ENCODE assay signal across 11 cellular contexts in genomic region chr10:22647244-22647643, GRCh38.
DNase-seq lines count a peak whose midpoint lies in the region; ATAC-seq and TF ChIP-seq lines count a peak whose summit lies in the region.
"Had no signal": no experiment of that assay in that cellular context is flagged by ENCODE, and none has a peak within 500 bp of the region (broad histone marks: within the 10 kb centered on the region; RNA-seq: fewer than 3 reads in every experiment).

No MANE protein-coding gene starts in this region.

- peaks cover 88% of the 10 kb centered on the region for H3K4me1 Mint-ChIP-seq in activated CD4-positive, alpha-beta T cell treated with anti-CD3 and anti-CD28 coated beads for 36 hours
- H3K4me1 Mint-ChIP-seq in activated CD4-positive, alpha-beta memory T cell treated with anti-CD3 and anti-CD28 coated beads for 36 hours (ENCODE audit: low read depth), result peaks cover 91% of the 10 kb centered on the region
- peaks cover 85% of the 10 kb centered on the region for H3K4me1 Mint-ChIP-seq in stimulated activated effector memory CD8-positive, alpha-beta T cell treated with anti-CD3 and anti-CD28 coated beads, Interleukin-12 subunit alpha, Interleukin-12 subunit beta, amount 100 ng/mL, for 72 hours

- TF ChIP-seq POLR2A in thyroid gland (IDR thresholded peaks at IDR 0.05), result no peak

- H3K36me3 ChIP-seq in thyroid gland, result no peaks in the 10 kb centered on the region
- H3K36me3 ChIP-seq: gastrocnemius medialis had no signal

- peak overlapping the region; percentile 8 for H3K4me3 Mint-ChIP-seq in activated CD4-positive, alpha-beta T cell treated with anti-CD3 and anti-CD28 coated beads for 36 hours
- H3K4me3 Mint-ChIP-seq in activated CD4-positive, alpha-beta memory T cell treated with anti-CD3 and anti-CD28 coated beads for 36 hours, result peak overlapping the region; percentile 49
- H3K4me3 Mint-ChIP-seq in stimulated activated effector memory CD8-positive, alpha-beta T cell treated with anti-CD3 and anti-CD28 coated beads, Interleukin-12 subunit alpha, Interleukin-12 subunit beta, amount 100 ng/mL, for 72 hours, result peak overlapping the region; percentile 81

- CTCF ChIA-PET in activated CD4-positive, alpha-beta T cell treated with anti-CD3 and anti-CD28 coated beads for 36 hours (lab: Charles Lee), result interaction anchor here (0.9 to 1.6 kb wide), 4 partner anchors 9 to 342 kb away, joined by 3 to 10 read pairs (median 5); no protein-coding TSS in a partner anchor
- CTCF ChIA-PET in activated CD4-positive, alpha-beta memory T cell treated with anti-CD3 and anti-CD28 coated beads for 36 hours (lab: Charles Lee), result interaction anchor here (1.5 kb wide), 1 partner anchor 18 kb away, joined by 5 read pairs; no protein-coding TSS in a partner anchor

- H3K9me3 Mint-ChIP-seq in activated CD4-positive, alpha-beta T cell treated with anti-CD3 and anti-CD28 coated beads for 36 hours (ENCODE audit: low read depth), result no peaks in the 10 kb centered on the region
- H3K9me3 Mint-ChIP-seq in activated CD4-positive, alpha-beta memory T cell treated with anti-CD3 and anti-CD28 coated beads for 36 hours, result no peaks in the 10 kb centered on the region
- H3K9me3 Mint-ChIP-seq in stimulated activated effector memory CD8-positive, alpha-beta T cell treated with anti-CD3 and anti-CD28 coated beads, Interleukin-12 subunit alpha, Interleukin-12 subunit beta, amount 100 ng/mL, for 72 hours, result no peaks in the 10 kb centered on the region

- no peaks in the 10 kb centered on the region for H3K27me3 Mint-ChIP-seq in activated CD4-positive, alpha-beta T cell treated with anti-CD3 and anti-CD28 coated beads for 36 hours
- H3K27me3 Mint-ChIP-seq in activated CD4-positive, alpha-beta memory T cell treated with anti-CD3 and anti-CD28 coated beads for 36 hours, result no peaks in the 10 kb centered on the region

- DNase-seq in activated CD4-positive, alpha-beta T cell treated with anti-CD3 and anti-CD28 coated beads for 36 hours, result no peak
- DNase-seq in activated CD4-positive, alpha-beta T cell treated with anti-CD3 and anti-CD28 coated beads, Interleukin-2, amount 50 U/mL, for 48 hours, result no peak
- no peak for DNase-seq in activated CD4-positive, alpha-beta memory T cell treated with anti-CD3 and anti-CD28 coated beads for 36 hours
- peak; percentile 25 for DNase-seq in fibroblast of pulmonary artery (ENCODE audit: low read depth)
- no peak for DNase-seq in stimulated activated effector memory CD8-positive, alpha-beta T cell treated with anti-CD3 and anti-CD28 coated beads, Interleukin-12 subunit alpha, Interleukin-12 subunit beta, amount 100 ng/mL, for 72 hours (ENCODE audit: low spot score in 2 of 2)
- no peak for DNase-seq in thyroid gland
- DNase-seq: gastrocnemius medialis, NCI-H2029, psoas muscle had no signal

- peak overlapping the region; percentile 93 for H3K27ac Mint-ChIP-seq in activated CD4-positive, alpha-beta T cell treated with anti-CD3 and anti-CD28 coated beads for 36 hours
- peak overlapping the region; percentile 95 for H3K27ac Mint-ChIP-seq in activated CD4-positive, alpha-beta memory T cell treated with anti-CD3 and anti-CD28 coated beads for 36 hours
- H3K27ac Mint-ChIP-seq in stimulated activated effector memory CD8-positive, alpha-beta T cell treated with anti-CD3 and anti-CD28 coated beads, Interleukin-12 subunit alpha, Interleukin-12 subunit beta, amount 100 ng/mL, for 72 hours, result peak overlapping the region; percentile 91

- H3K9me3 ChIP-seq in thyroid gland, result no peaks in the 10 kb centered on the region
- H3K9me3 ChIP-seq: gastrocnemius medialis, psoas muscle had no signal

- intact Hi-C loops in activated CD4-positive, alpha-beta T cell treated with anti-CD3 and anti-CD28 coated beads for 36 hours (cut with DNase I, micrococcal nuclease), result loop anchor here in 1 of 2 experiments (5.0 kb wide), 1 partner anchor 35 kb away; no protein-coding TSS in a partner anchor
- intact Hi-C loops in activated CD4-positive, alpha-beta memory T cell treated with anti-CD3 and anti-CD28 coated beads for 36 hours (cut with micrococcal nuclease), result no loop called here
- intact Hi-C loops in thyroid gland (cut with DNase I), result no loop called here

- H3K27me3 ChIP-seq in thyroid gland, result no peaks in the 10 kb centered on the region
- H3K27me3 ChIP-seq: gastrocnemius medialis had no signal

- H3K4me1 ChIP-seq in thyroid gland, result peaks cover 9 to 14% of the 10 kb centered on the region in 2 donors

- WGBS in thyroid gland, 2 donors, result 77 to 85% methylated on average over 5 of the region's 5 CpGs

- no peak for ATAC-seq in activated CD4-positive, alpha-beta T cell treated with anti-CD3 and anti-CD28 coated beads for 36 hours
- no peak for ATAC-seq in stimulated activated effector memory CD8-positive, alpha-beta T cell treated with anti-CD3 and anti-CD28 coated beads, Interleukin-12 subunit alpha, Interleukin-12 subunit beta, amount 100 ng/mL, for 72 hours
- ATAC-seq in HG03175 (IDR thresholded peaks at IDR 0.05; ENCODE audit: unreplicated experiment), result no peak
- no peak for ATAC-seq in HG03342 (IDR thresholded peaks at IDR 0.05; ENCODE audit: unreplicated experiment)
- ATAC-seq: gastrocnemius medialis, psoas muscle had no signal

- H3K4me3 ChIP-seq in fibroblast of pulmonary artery (replicated peaks; ENCODE audit: low read depth, low read length) (no peak overlapping the region), thyroid gland (replicated peaks in 1 of 3) (no peak overlapping the region)
- H3K4me3 ChIP-seq: gastrocnemius medialis, psoas muscle had no signal

- peak overlapping the region in 1 of 3 donors; percentile 30 for H3K27ac ChIP-seq in thyroid gland

- POLR2A ChIA-PET in activated CD4-positive, alpha-beta T cell treated with anti-CD3 and anti-CD28 coated beads for 36 hours (lab: Charles Lee), result interaction anchor here (1.6 kb wide), 1 partner anchor 17 kb away, joined by 8 read pairs; no protein-coding TSS in a partner anchor
- POLR2A ChIA-PET in activated CD4-positive, alpha-beta memory T cell treated with anti-CD3 and anti-CD28 coated beads for 36 hours (lab: Charles Lee), result interaction anchor here (2.8 to 4.6 kb wide), 2 partner anchors 16 to 35 kb away, joined by 13 to 29 read pairs; no protein-coding TSS in a partner anchor

- H3K36me3 Mint-ChIP-seq in activated CD4-positive, alpha-beta T cell treated with anti-CD3 and anti-CD28 coated beads for 36 hours (ENCODE audit: low read depth), result peaks cover 19% of the 10 kb centered on the region
- H3K36me3 Mint-ChIP-seq in activated CD4-positive, alpha-beta memory T cell treated with anti-CD3 and anti-CD28 coated beads for 36 hours, result peaks cover 7% of the 10 kb centered on the region
- H3K36me3 Mint-ChIP-seq in stimulated activated effector memory CD8-positive, alpha-beta T cell treated with anti-CD3 and anti-CD28 coated beads, Interleukin-12 subunit alpha, Interleukin-12 subunit beta, amount 100 ng/mL, for 72 hours, result peaks cover 44% of the 10 kb centered on the region

- TF ChIP-seq CTCF in fibroblast of pulmonary artery (IDR thresholded peaks at IDR 0.05; ENCODE audit: low read length, missing control alignments), result no peak
- TF ChIP-seq CTCF in thyroid gland (IDR thresholded peaks at IDR 0.05), result no peak

Comparison
In these comparisons a context has a peak if more than half of its experiments do, and no peak if none do; other contexts are left out.
1. H3K4me3 Mint-ChIP-seq: peak in every context shown above with its lines; median percentile 81 in stimulated activated effector memory CD8-positive, alpha-beta T cell treated with anti-CD3 and anti-CD28 coated beads, Interleukin-12 subunit alpha, Interleukin-12 subunit beta, amount 100 ng/mL, for 72 hours; 49 in activated CD4-positive, alpha-beta memory T cell treated with anti-CD3 and anti-CD28 coated beads for 36 hours; 8 in activated CD4-positive, alpha-beta T cell treated with anti-CD3 and anti-CD28 coated beads for 36 hours.